ENCODE assay signal across 10 cellular contexts in genomic region chr14:65159281-65160062, GRCh38. TPM values are rescaled to one million over a fixed set of nuclear protein-coding genes. Genes with fewer than 3 reads are reported as not detected.
A peak's percentile ranks its signal among the peaks of the same experiment; 100 is the strongest.
DNase-seq lines count a peak whose midpoint lies in the region; ATAC-seq, FAIRE-seq and TF ChIP-seq lines count a peak whose summit lies in the region.
"Had no signal": no experiment of that assay in that cellular context is flagged by ENCODE, and none has a peak within 500 bp of the region (broad histone marks: within the 10 kb centered on the region; RNA-seq: fewer than 3 reads in every experiment).

No MANE protein-coding gene starts in this region.

- no peaks in the 10 kb centered on the region for H3K9me3 ChIP-seq in astrocyte (ENCODE audit: insufficient read depth, low read depth, low read length)
- 0 out of 2 replicates have a peak, but pooled peaks cover 5% of the 10 kb centered on the region for H3K9me3 ChIP-seq in PC-9 (ENCODE audit: insufficient read depth, low read depth)

- no peak overlapping the region for H3K9ac ChIP-seq in astrocyte (ENCODE audit: low read length)

- POLR2A ChIA-PET in PC-9 (lab: Charles Lee; ENCODE audit: unreplicated experiment), result no interaction called here

- H3K4me3 ChIP-seq in astrocyte (ENCODE audit: insufficient read depth, low read depth, low read length) (no peak overlapping the region), PC-9 (no peak overlapping the region)

- no peak overlapping the region for H3K4me2 ChIP-seq in astrocyte (ENCODE audit: low read length)
- H3K4me2 ChIP-seq in PC-9, result no peak overlapping the region

- BruUV-seq in PC-9 (replicated peaks; lab: Mats Ljungman, UMichigan), result no TSS peak

- H3K27me3 ChIP-seq in astrocyte (ENCODE audit: insufficient read depth, low read length), result no peaks in the 10 kb centered on the region
- no peaks in the 10 kb centered on the region for H3K27me3 ChIP-seq in PC-9 (ENCODE audit: insufficient read depth, low read depth)

- no peak overlapping the region for H3K27ac Mint-ChIP-seq in astrocyte (ENCODE audit: unreplicated experiment)
- H3K27ac Mint-ChIP-seq: T-cell had no signal

- no peaks in the 10 kb centered on the region for H3K36me3 ChIP-seq in astrocyte (ENCODE audit: insufficient read depth, low read length)
- no peaks in the 10 kb centered on the region for H3K36me3 ChIP-seq in PC-9 (ENCODE audit: low read depth)

- no peaks in the 10 kb centered on the region for H4K20me1 ChIP-seq in astrocyte (ENCODE audit: insufficient read depth, low read length)
- no peaks in the 10 kb centered on the region for H4K20me1 ChIP-seq in PC-9 (ENCODE audit: insufficient read depth)

- H3K4me1 ChIP-seq in astrocyte (ENCODE audit: insufficient read depth, low read length) (peaks cover 5% of the 10 kb centered on the region), PC-9 (replicated peaks; ENCODE audit: insufficient read depth) (peaks cover 7% of the 10 kb centered on the region)

- intact Hi-C loops in posterior vena cava (cut with DNase I) (loop anchor here (1.0 to 10.0 kb wide), 3 partner anchors 30 to 665 kb away; partner anchors contain the start of gene FUT8 (in 1 of the 2)), PC-9 (cut with micrococcal nuclease; ENCODE audit: unreplicated experiment) (loop anchor here (5.0 kb wide), 1 partner anchor 57 kb away; the partner anchor contains the start of gene MAX)

- H3K9me2 ChIP-seq in PC-9 (ENCODE audit: insufficient read depth), result no peaks in the 10 kb centered on the region

- TF ChIP-seq CTCF in astrocyte (IDR thresholded peaks at IDR 0.05; ENCODE audit: insufficient read depth, low read depth, low read length) (no peak), PC-9 (conservative IDR thresholded peaks at IDR 0.05) (no peak)

- H3K36me3 Mint-ChIP-seq in astrocyte (ENCODE audit: low read depth, unreplicated experiment), result no peaks in the 10 kb centered on the region
- H3K36me3 Mint-ChIP-seq: T-cell had no signal

- CTCF ChIA-PET in PC-9 (lab: Charles Lee), result interaction anchor here (0.6 kb wide), 2 partner anchors 252 to 669 kb away, joined by 3 read pairs; no protein-coding TSS in a partner anchor

- peaks cover 7% of the 10 kb centered on the region for H3K4me1 Mint-ChIP-seq in astrocyte (ENCODE audit: low read depth, unreplicated experiment)

- H3K27ac ChIP-seq in astrocyte (ENCODE audit: low read depth, low read length) (no peak overlapping the region), PC-9 (no peak overlapping the region)

- DNase-seq in astrocyte (ENCODE audit: low read depth) (peak; percentile 34), NCI-H187 treated with DMSO at 0.1 percent for 48 hours (lab: John Stamatoyannopoulos, UW) (no peak), posterior vena cava (ENCODE audit: low spot score) (no peak), OCI-M2 (lab: John Stamatoyannopoulos, UW; ENCODE audit: unreplicated experiment) (no peak), PC-9 (no peak)
- DNase-seq: activated T-cell treated with anti-CD3 and anti-CD28 coated beads, Interleukin-2, amount 50 U/mL, for 4 hours; T-cell had no signal

- no peak for FAIRE-seq in astrocyte (lab: Jason Lieb, UNC)

- H2AFZ ChIP-seq in astrocyte (ENCODE audit: low read depth, low read length) (no peak overlapping the region), PC-9 (no peak overlapping the region)

- H3K79me2 ChIP-seq in astrocyte (ENCODE audit: insufficient read depth, low read length) (no peaks in the 10 kb centered on the region), PC-9 (ENCODE audit: low read depth) (no peaks in the 10 kb centered on the region)

- no peaks in the 10 kb centered on the region for H3K9me3 Mint-ChIP-seq in astrocyte (ENCODE audit: unreplicated experiment)
- H3K9me3 Mint-ChIP-seq: activated T-cell treated with anti-CD3 and anti-CD28 coated beads, Interleukin-2, amount 50 U/mL, for 4 hours; T-cell had no signal

- H3K27me3 Mint-ChIP-seq in astrocyte (ENCODE audit: low read depth, unreplicated experiment), result peaks cover 3% of the 10 kb centered on the region
- H3K27me3 Mint-ChIP-seq: T-cell had no signal

- H3K4me3 Mint-ChIP-seq in astrocyte (ENCODE audit: unreplicated experiment), result no peak overlapping the region
- H3K4me3 Mint-ChIP-seq: activated T-cell treated with anti-CD3 and anti-CD28 coated beads, Interleukin-2, amount 50 U/mL, for 4 hours; T-cell had no signal

- ATAC-seq in GM18502 (IDR thresholded peaks at IDR 0.05; ENCODE audit: poor library complexity, unreplicated experiment) (peak; percentile 73), GM19463 (IDR thresholded peaks at IDR 0.05; ENCODE audit: unreplicated experiment) (peak; percentile 60), HG03045 (IDR thresholded peaks at IDR 0.05; ENCODE audit: unreplicated experiment) (peak; percentile 63)
- ATAC-seq: T-cell had no signal

- H3F3A ChIP-seq in PC-9 (ENCODE audit: insufficient read depth, low read depth), result peaks cover 7% of the 10 kb centered on the region; the same call in 1 of the 2 replicates

RNA-seq across cellular contexts. Expression of gene MAX, which starts 57.2 kb away (rescaled TPM):
- total RNA-seq in astrocyte (113 and 115 TPM in 2 replicates), posterior vena cava (100 to 1,000 TPM in 1 of 2 donors, 10 to 100 TPM in 1; 88.7 to 105 TPM), PC-9 (2021) (76.1 and 84.1 TPM in 2 replicates)
